22 cellular contexts compared by ENCODE assay signal in genomic region chr3:170296703-170297102, GRCh38.
"Had no signal": no experiment of that assay in that cellular context is flagged by ENCODE, and none has a peak within 500 bp of the region (broad histone marks: within the 10 kb centered on the region; RNA-seq: fewer than 3 reads in every experiment).

No MANE protein-coding gene starts in this region.

- H3K4me3 Mint-ChIP-seq: activated B cell treated with CpG ODN at 0.5 μM for 24 hours; activated CD4-positive, alpha-beta memory T cell treated with anti-CD3 and anti-CD28 coated beads for 36 hours; activated CD4-positive, alpha-beta T cell treated with anti-CD3 and anti-CD28 coated beads, Interleukin-2, amount 10 ng/mL, durations not matched to agents 7 days and 5 days; activated naive CD8-positive, alpha-beta T cell treated with anti-CD3 and anti-CD28 coated beads for 36 hours; activated T-cell treated with anti-CD3 and anti-CD28 coated beads, Interleukin-2, amount 50 U/mL, for 4 hours; T-cell had no signal

- H3K27ac Mint-ChIP-seq: activated B cell treated with CpG ODN at 0.5 μM for 24 hours; activated CD4-positive, alpha-beta memory T cell treated with anti-CD3 and anti-CD28 coated beads for 36 hours; activated CD4-positive, alpha-beta T cell treated with anti-CD3 and anti-CD28 coated beads, Interleukin-2, amount 10 ng/mL, durations not matched to agents 7 days and 5 days; activated naive CD8-positive, alpha-beta T cell treated with anti-CD3 and anti-CD28 coated beads for 36 hours; T-cell had no signal

- H3K9me3 ChIP-seq: MG63 had no signal

- H3K27me3 Mint-ChIP-seq: activated B cell treated with CpG ODN at 0.5 μM for 24 hours; activated CD4-positive, alpha-beta memory T cell treated with anti-CD3 and anti-CD28 coated beads for 36 hours; activated CD4-positive, alpha-beta T cell treated with anti-CD3 and anti-CD28 coated beads, Interleukin-2, amount 10 ng/mL, durations not matched to agents 7 days and 5 days; activated naive CD8-positive, alpha-beta T cell treated with anti-CD3 and anti-CD28 coated beads for 36 hours; T-cell had no signal

- H3K27ac ChIP-seq: brain microvascular endothelial cell had no signal

- H3K4me3 ChIP-seq: MG63 had no signal

- H3K27me3 ChIP-seq: brain microvascular endothelial cell, MG63 had no signal

- ATAC-seq: activated T-cell treated with anti-CD3 and anti-CD28 coated beads, Interleukin-2, amount 50 U/mL, for 4 hours; T-cell had no signal

- H3K9me3 Mint-ChIP-seq: activated B cell treated with CpG ODN at 0.5 μM for 24 hours; activated CD4-positive, alpha-beta memory T cell treated with anti-CD3 and anti-CD28 coated beads for 36 hours; activated CD4-positive, alpha-beta T cell treated with anti-CD3 and anti-CD28 coated beads, Interleukin-2, amount 10 ng/mL, durations not matched to agents 7 days and 5 days; activated naive CD8-positive, alpha-beta T cell treated with anti-CD3 and anti-CD28 coated beads for 36 hours; activated T-cell treated with anti-CD3 and anti-CD28 coated beads, Interleukin-2, amount 50 U/mL, for 4 hours; T-cell had no signal

- DNase-seq: activated B cell treated with CpG ODN at 0.5 μM for 24 hours; activated CD4-positive, alpha-beta memory T cell treated with anti-CD3 and anti-CD28 coated beads for 36 hours; activated CD4-positive, alpha-beta T cell treated with anti-CD3 and anti-CD28 coated beads, Interleukin-2, amount 10 ng/mL, durations not matched to agents 7 days and 5 days; activated CD8-positive, alpha-beta memory T cell treated with anti-CD3 and anti-CD28 coated beads for 24 hours; activated effector memory CD4-positive, alpha-beta T cell treated with anti-CD3 and anti-CD28 coated beads, Interleukin-2, amount 50 U/mL, for 16 hours; activated naive CD4-positive, alpha-beta T cell treated with Interleukin-2 at 50 U/mL for 16 hours; activated naive CD8-positive, alpha-beta T cell treated with anti-CD3 and anti-CD28 coated beads for 36 hours; activated T-cell treated with anti-CD3 and anti-CD28 coated beads, Interleukin-2, amount 50 U/mL, for 4 hours; brain microvascular endothelial cell; KG1; MG63; NCI-H1105 treated with DMSO at 0.1 percent for 48 hours; NCI-H1436 treated with DMSO at 0.1 percent for 48 hours; NCI-H187; NCI-H2081; NCI-H510A treated with DMSO at 0.1 percent for 48 hours; NCI-H69; NK-92 treated with Interleukin-12 subunit alpha and Interleukin-12 subunit beta, amount 100 ng/mL, for 24 hours; SHP77 treated with DMSO at 0.1 percent for 48 hours; T-cell; T-helper 2 cell; T1000 had no signal

- H3K4me1 Mint-ChIP-seq: activated CD4-positive, alpha-beta T cell treated with anti-CD3 and anti-CD28 coated beads, Interleukin-2, amount 10 ng/mL, durations not matched to agents 7 days and 5 days; activated naive CD8-positive, alpha-beta T cell treated with anti-CD3 and anti-CD28 coated beads for 36 hours; T-cell had no signal
